In the genomic region with DNA sequence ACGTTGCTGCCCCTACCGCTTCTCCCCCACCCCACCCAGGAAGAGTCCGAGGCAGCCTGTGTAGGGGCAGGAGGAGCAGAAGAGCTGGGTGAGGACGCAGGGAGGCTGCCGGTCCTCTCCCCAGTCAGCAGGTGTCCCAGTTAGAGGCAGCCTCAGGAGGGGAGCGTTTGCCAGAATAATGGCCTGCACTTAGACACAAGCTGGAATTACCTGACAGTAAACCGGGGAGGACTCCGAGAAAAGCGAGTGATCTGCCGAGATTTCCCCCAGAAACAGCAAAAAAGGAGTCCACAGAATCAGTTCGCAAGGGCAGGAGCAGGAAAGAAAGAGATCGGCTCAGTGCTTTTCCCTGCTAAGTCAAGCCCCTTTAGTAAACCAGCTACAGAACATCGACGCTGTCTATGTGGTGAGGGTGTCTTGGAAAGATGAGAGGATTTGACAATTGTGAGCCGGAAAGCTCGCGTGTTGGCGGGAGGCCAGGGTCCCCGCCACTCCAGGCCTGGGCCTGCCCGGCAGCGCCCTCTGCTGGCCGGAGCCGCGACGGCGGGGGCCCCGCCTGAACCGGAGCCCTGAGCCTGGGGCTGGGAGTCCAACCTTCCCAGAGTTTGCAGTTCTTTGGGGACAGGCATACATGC, we compare ENCODE assay signal across 8 cellular contexts. TPM values are rescaled to one million over a fixed set of nuclear protein-coding genes. Genes with fewer than 3 reads are reported as not detected.
A peak's percentile ranks its signal among the peaks of the same experiment; 100 is the strongest.
DNase-seq lines count a peak whose midpoint lies in the region; ATAC-seq, FAIRE-seq and TF ChIP-seq lines count a peak whose summit lies in the region.

No MANE protein-coding gene starts in this region.

- H4K20me1 ChIP-seq in BLaER1 (no peaks in the 10 kb centered on the region), SK-N-SH (ENCODE audit: insufficient read depth) (no peaks in the 10 kb centered on the region)

- no peaks in the 10 kb centered on the region for H3K9me3 Mint-ChIP-seq in activated naive CD4-positive, alpha-beta T cell treated with anti-CD3 and anti-CD28 coated beads, Interleukin-2, amount 50 U/mL, for 72 hours
- H3K9me3 Mint-ChIP-seq in glutamatergic neuron (ENCODE audit: unreplicated experiment): no peaks in the 10 kb centered on the region

- CTCF ChIA-PET in SK-N-SH (lab: Yijun Ruan, JAX): interaction anchor here (0.6 to 3.3 kb wide), 46 partner anchors 9 to 529 kb away, joined by 3 to 30 read pairs (median 4); a partner anchor contains a TSS

- no peak overlapping the region for H3K27ac ChIP-seq in BLaER1
- H3K27ac ChIP-seq in SK-N-SH (ENCODE audit: low read depth in 2 of 2, low read length in 1 of 2): peak overlapping the region; percentile 48 to 89; a peak in 3 of 4 replicates
- no peak overlapping the region for H3K27ac ChIP-seq in pancreas
- H3K27ac ChIP-seq in tibial artery: peak overlapping the region; percentile 58 to 73

- H3K4me3 ChIP-seq in BLaER1 (no peak overlapping the region), SK-N-SH (ENCODE audit: low read depth in 2 of 2, low read length in 1 of 2) (peak overlapping the region; percentile 42 to 64), pancreas (peak overlapping the region in 3 of 4 donors; percentile 9 to 52 (median 43)), tibial artery (peak overlapping the region; percentile 52 to 57)

- H3K36me3 Mint-ChIP-seq in activated naive CD4-positive, alpha-beta T cell treated with anti-CD3 and anti-CD28 coated beads, Interleukin-2, amount 50 U/mL, for 72 hours: no peaks in the 10 kb centered on the region
- H3K36me3 Mint-ChIP-seq in glutamatergic neuron (ENCODE audit: unreplicated experiment): no peaks in the 10 kb centered on the region

- H3K4me1 Mint-ChIP-seq in glutamatergic neuron (ENCODE audit: low read depth, unreplicated experiment): no peaks in the 10 kb centered on the region

- H3K4me1 ChIP-seq in BLaER1 (peaks cover 9% of the 10 kb centered on the region), SK-N-SH (ENCODE audit: control insufficient read depth in 1 of 2, insufficient read depth in 2 of 2, low read depth in 1 of 2, low read length in 1 of 2) (peaks cover 11 to 13% of the 10 kb centered on the region in 2 experiments; a peak in 2 of 4 replicates), pancreas (peaks cover 0 to 6% (median 4%) of the 10 kb centered on the region in 3 donors), tibial artery (peaks cover 0 to 20% (median 7%) of the 10 kb centered on the region in 4 donors)

- H3F3A ChIP-seq in SK-N-SH (replicated peaks; ENCODE audit: insufficient read depth): peaks cover 7% of the 10 kb centered on the region

- no peak overlapping the region for H3K27ac Mint-ChIP-seq in activated naive CD4-positive, alpha-beta T cell treated with anti-CD3 and anti-CD28 coated beads, Interleukin-2, amount 50 U/mL, for 72 hours
- H3K27ac Mint-ChIP-seq in glutamatergic neuron (ENCODE audit: unreplicated experiment): no peak overlapping the region

- H3K4me3 Mint-ChIP-seq in glutamatergic neuron (ENCODE audit: unreplicated experiment): peak overlapping the region; percentile 59

- ATAC-seq in GM21423 (IDR thresholded peaks at IDR 0.05; ENCODE audit: unreplicated experiment) (peak; percentile 65), pancreas (peak; percentile 91 to 96 (median 94))
- ATAC-seq in activated naive CD4-positive, alpha-beta T cell treated with anti-CD3 and anti-CD28 coated beads, Interleukin-2, amount 50 U/mL, for 72 hours: peak; percentile 97 to 98

- peaks cover 5% of the 10 kb centered on the region for H3K27me3 Mint-ChIP-seq in glutamatergic neuron (ENCODE audit: unreplicated experiment)

- H3K9ac ChIP-seq in BLaER1 (no peak overlapping the region), SK-N-SH (peak overlapping the region; percentile 33)

- peak overlapping the region; percentile 99 for H2AFZ ChIP-seq in SK-N-SH (ENCODE audit: low read depth)

- intact Hi-C loops in pancreas (cut with DNase I) (no loop called here), tibial artery (cut with DNase I; ENCODE audit: low total_unique reads) (loop anchor here (2.0 kb wide), 1 partner anchor 53 kb away; no protein-coding TSS in a partner anchor)

- H3K27me3 ChIP-seq in BLaER1 (no peaks in the 10 kb centered on the region), SK-N-SH (ENCODE audit: insufficient read depth) (no peaks in the 10 kb centered on the region), pancreas (no peaks in the 10 kb centered on the region), tibial artery (no peaks in the 10 kb centered on the region)

- H3K79me2 ChIP-seq in SK-N-SH (ENCODE audit: insufficient read depth): peaks cover 7% of the 10 kb centered on the region; the same call in 1 of the 2 replicates

- POLR2A ChIA-PET in SK-N-SH (lab: Yijun Ruan, JAX): interaction anchor here (1.3 to 1.8 kb wide), 3 partner anchors 15 to 51 kb away, joined by 5 to 10 read pairs (median 7); a partner anchor contains a TSS

- DNase-seq in M059J (ENCODE audit: low read depth) (peak; percentile 67), SK-N-SH (peak; percentile 94), glutamatergic neuron (peak; percentile 86), pancreas (peak; percentile 68 to 98 (median 88)), tibial artery (peak; percentile 74 to 88)
- DNase-seq in activated naive CD4-positive, alpha-beta T cell treated with anti-CD3 and anti-CD28 coated beads, Interleukin-2, amount 50 U/mL, for 72 hours (ENCODE audit: low spot score in 2 of 2): peak; percentile 78 to 95

- peak; percentile 97 for TF ChIP-seq RAD21 in SK-N-SH (IDR thresholded peaks at IDR 0.05; ENCODE audit: low read length)

- TF ChIP-seq EP300 in SK-N-SH (IDR thresholded peaks at IDR 0.05; ENCODE audit: borderline replicate concordance in 1 of 2, low read depth in 1 of 2, low read length in 1 of 2): no peak

- peak; percentile 98 for TF ChIP-seq CTCF in SK-N-SH (IDR thresholded peaks at IDR 0.05)
- TF ChIP-seq CTCF in glutamatergic neuron (IDR thresholded peaks at IDR 0.05; ENCODE audit: partially characterized antibody, unreplicated experiment): peak; percentile 99
- peak; percentile 98 to 99 (median 99) for TF ChIP-seq CTCF in pancreas (IDR thresholded peaks at IDR 0.05)
- TF ChIP-seq CTCF in tibial artery (IDR thresholded peaks at IDR 0.05): peak; percentile 94 to 99

- FAIRE-seq in pancreas (lab: Jason Lieb, UNC): no peak

- H3K9me3 ChIP-seq in BLaER1: 0 out of 2 replicates have a peak, but pooled peaks cover 4% of the 10 kb centered on the region
- H3K9me3 ChIP-seq in SK-N-SH: no peaks in the 10 kb centered on the region
- H3K9me3 ChIP-seq in pancreas: no peaks in the 10 kb centered on the region
- H3K9me3 ChIP-seq in tibial artery: no peaks in the 10 kb centered on the region

- H3K36me3 ChIP-seq in BLaER1 (no peaks in the 10 kb centered on the region), SK-N-SH (replicated peaks in 1 of 2; ENCODE audit: control insufficient read depth in 1 of 2, insufficient read depth in 2 of 2, low read length in 1 of 2) (no peaks in the 10 kb centered on the region), pancreas (no peaks in the 10 kb centered on the region), tibial artery (no peaks in the 10 kb centered on the region)

- no peaks in the 10 kb centered on the region for H3K9me2 ChIP-seq in SK-N-SH

- WGBS in SK-N-SH (ENCODE audit: low lambda C conversion rate): 12% methylated on average over 14 of the region's 28 CpGs
- 2% methylated on average over 28 of the region's 28 CpGs for WGBS in pancreas, 2 donors

- H3K4me2 ChIP-seq in BLaER1 (peak overlapping the region; percentile 51), SK-N-SH (peak overlapping the region; percentile 82)

TF ChIP-seq in SK-N-SH, 30 proteins besides CTCF, POLR2A, EP300 and RAD21 (continues in another document):
- no peak for TF ChIP-seq SIN3A (IDR thresholded peaks at IDR 0.05; ENCODE audit: borderline replicate concordance, low read depth, low read length)

RNA-seq across cellular contexts. Expression of a gene that starts 17.7 kb away (rescaled TPM):
- total RNA-seq in M059J (2014; rRNA removed; shearing (Covaris generic)): not detected in 2 replicates
- polyA plus RNA-seq in SK-N-SH (2012; rRNA removed) (0.10 TPM in 1 of 2 replicates, not detected in the other), pancreas (1 to 10 TPM in 1 of 2 donors, under 1 TPM in 1; 0.63 to 3.3 TPM)
- 0.04 TPM in 1 of 2 replicates, not detected in the other for polyA plus RNA-seq in SK-N-SH (2012; cell fraction: cytosol; rRNA removed)
- polyA plus RNA-seq in SK-N-SH (2012; cell fraction: nucleus; rRNA removed): 0.23 and 0.45 TPM in 2 replicates
- not detected for total RNA-seq in activated naive CD4-positive, alpha-beta T cell treated with anti-CD3 and anti-CD28 coated beads, Interleukin-2, amount 50 U/mL, for 72 hours
- total RNA-seq in glutamatergic neuron (ENCODE audit: unreplicated experiment) (not detected), pancreas (1 to 10 TPM in 2 of 6 donors, not detected in 4; 4.5 to 9.2 TPM)

RNA-seq across cellular contexts. Expression of a gene that starts 22.9 kb away (rescaled TPM):
- total RNA-seq in M059J (2014; rRNA removed; shearing (Covaris generic)): 11.4 and 15.1 TPM in 2 replicates
- polyA plus RNA-seq in SK-N-SH (2012; rRNA removed) (0.25 and 0.32 TPM in 2 replicates), pancreas (1 to 10 TPM; 7.0 to 8.2 TPM)
- polyA plus RNA-seq in SK-N-SH (2012; cell fraction: cytosol; rRNA removed): 0.36 and 0.41 TPM in 2 replicates
- 0.21 and 0.23 TPM in 2 replicates for polyA plus RNA-seq in SK-N-SH (2012; cell fraction: nucleus; rRNA removed)
- under 1 TPM; 0.19 to 0.23 TPM for total RNA-seq in activated naive CD4-positive, alpha-beta T cell treated with anti-CD3 and anti-CD28 coated beads, Interleukin-2, amount 50 U/mL, for 72 hours
- total RNA-seq in glutamatergic neuron (ENCODE audit: unreplicated experiment) (0.32 TPM), pancreas (10 to 100 TPM; 11.9 to 20.7 (median 13.9) TPM)

RNA-seq across cellular contexts. Expression of a gene that starts 33.7 kb away (rescaled TPM):
- total RNA-seq in M059J (2014; rRNA removed; shearing (Covaris generic)): 168 and 218 TPM in 2 replicates
- polyA plus RNA-seq in SK-N-SH (2012; rRNA removed): 198 and 235 TPM in 2 replicates
- 137 and 183 TPM in 2 replicates for polyA plus RNA-seq in SK-N-SH (2012; cell fraction: cytosol; rRNA removed)
- 76.3 and 139 TPM in 2 replicates for polyA plus RNA-seq in SK-N-SH (2012; cell fraction: nucleus; rRNA removed)
- 100 to 1,000 TPM in 1 of 2 donors, 10 to 100 TPM in 1; 64.6 to 178 TPM for total RNA-seq in activated naive CD4-positive, alpha-beta T cell treated with anti-CD3 and anti-CD28 coated beads, Interleukin-2, amount 50 U/mL, for 72 hours
- 221 TPM for total RNA-seq in glutamatergic neuron (ENCODE audit: unreplicated experiment)
- total RNA-seq in pancreas: 10 to 100 TPM; 57.7 to 80.4 (median 73.6) TPM
- polyA plus RNA-seq in pancreas: 100 to 1,000 TPM in 1 of 2 donors, 10 to 100 TPM in 1; 42.6 to 114 TPM

RNA-seq across cellular contexts. Expression of a gene that starts 51.5 kb away (rescaled TPM):
- total RNA-seq in M059J (2014; rRNA removed; shearing (Covaris generic)): 20.4 and 21.8 TPM in 2 replicates
- 23.0 and 30.0 TPM in 2 replicates for polyA plus RNA-seq in SK-N-SH (2012; rRNA removed)
- polyA plus RNA-seq in SK-N-SH (2012; cell fraction: cytosol; rRNA removed): 13.5 and 16.9 TPM in 2 replicates
- polyA plus RNA-seq in SK-N-SH (2012; cell fraction: nucleus; rRNA removed): 73.0 and 105 TPM in 2 replicates
- total RNA-seq in activated naive CD4-positive, alpha-beta T cell treated with anti-CD3 and anti-CD28 coated beads, Interleukin-2, amount 50 U/mL, for 72 hours: 10 to 100 TPM; 48.6 to 72.7 TPM
- 39.9 TPM for total RNA-seq in glutamatergic neuron (ENCODE audit: unreplicated experiment)
- total RNA-seq in pancreas: 10 to 100 TPM; 15.9 to 26.8 (median 17.9) TPM
- polyA plus RNA-seq in pancreas: 10 to 100 TPM; 17.8 to 27.1 TPM

Comparison
In these comparisons a context has a peak if more than half of its experiments do, and no peak if none do; other contexts are left out.
1. H3K27ac ChIP-seq: peak in SK-N-SH (2 of 2) and tibial artery (2 of 2); none in BLaER1 (single experiment) and pancreas (0 of 4).
2. Peak in every context shown above with its lines, with median percentiles within 50 percentile points of each other: ATAC-seq, DNase-seq and CTCF ChIP-seq.